Comparison of ENCODE assay signal across 10 cellular contexts in genomic region chr10:44982114-44982460, GRCh38. TPM values are rescaled to one million over a fixed set of nuclear protein-coding genes. Genes with fewer than 3 reads are reported as not detected.
DNase-seq lines count a peak whose midpoint lies in the region; ATAC-seq and TF ChIP-seq lines count a peak whose summit lies in the region.
"Had no signal": no experiment of that assay in that cellular context is flagged by ENCODE, and none has a peak within 500 bp of the region (broad histone marks: within the 10 kb centered on the region; RNA-seq: fewer than 3 reads in every experiment).

No MANE protein-coding gene starts in this region.

- peak overlapping the region; percentile 52 for H3K9ac ChIP-seq in IMR-90 (ENCODE audit: low read depth, low read length)
- no peak overlapping the region for H3K9ac ChIP-seq in duodenal mucosa (ENCODE audit: low read depth in 1 of 2, low read length in 2 of 2)

- 100% methylated on average over 3 of the region's 9 CpGs; no CpG with 5 or more reads in 1 of the 2 experiments for WGBS in IMR-90 (ENCODE audit: extremely low coverage in 2 of 2, insufficient read length in 1 of 2), 2 experiments
- WGBS in thyroid gland, 2 donors, result 81 to 97% methylated on average over 7 to 8 of the region's 9 CpGs

- DNase-seq in IMR-90 (no peak), lung microvascular endothelial cell (ENCODE audit: low read depth in 2 of 2) (peak; percentile 90 to 93), thyroid gland (peak; percentile 25 to 33), LoVo (ENCODE audit: low spot score) (no peak), NCI-H1436 (lab: John Stamatoyannopoulos, UW) (no peak)
- DNase-seq in CD4-positive, alpha-beta memory T cell, result no peak
- no peak for DNase-seq in activated CD4-positive, alpha-beta T cell treated with anti-CD3 and anti-CD28 coated beads, Interleukin-2, amount 10 ng/mL, durations not matched to agents 7 days and 5 days
- DNase-seq: activated CD4-positive, CD25-positive, alpha-beta regulatory T cell treated with anti-CD3 and anti-CD28 coated beads, Interleukin-2, amount 50 U/mL, for 72 hours had no signal

- intact Hi-C loops in IMR-90 (cut with micrococcal nuclease), result no loop called here
- intact Hi-C loops in thyroid gland (cut with DNase I), result no loop called here
- intact Hi-C loops in CD4-positive, alpha-beta memory T cell (cut with micrococcal nuclease), result no loop called here

- H3K4me3 Mint-ChIP-seq in CD4-positive, alpha-beta memory T cell, result no peak overlapping the region
- H3K4me3 Mint-ChIP-seq in activated CD4-positive, alpha-beta T cell treated with anti-CD3 and anti-CD28 coated beads, Interleukin-2, amount 10 ng/mL, durations not matched to agents 7 days and 5 days, result no peak overlapping the region
- H3K4me3 Mint-ChIP-seq: activated naive CD4-positive, alpha-beta T cell treated with anti-CD3 and anti-CD28 coated beads, Interleukin-2, amount 50 U/mL, for 24 hours had no signal

- peak overlapping the region; percentile 88 for H2AK9ac ChIP-seq in IMR-90 (replicated peaks; ENCODE audit: low read depth, low read length, poor library complexity)

- H2BK120ac ChIP-seq in IMR-90 (ENCODE audit: low read depth, low read length), result peak overlapping the region; percentile 92

- H3K79me1 ChIP-seq in IMR-90 (ENCODE audit: low read depth in 1 of 2, low read length in 2 of 2), result peaks cover under 1 to 44% of the 10 kb centered on the region in 2 experiments; a peak in 3 of 4 replicates

- H2AFZ ChIP-seq in IMR-90 (replicated peaks; ENCODE audit: low read length, poor library complexity), result peak overlapping the region; percentile 72

- H3K36me3 ChIP-seq in IMR-90 (ENCODE audit: control insufficient read depth, insufficient read depth, low read length) (peaks cover 9% of the 10 kb centered on the region; the same call in 1 of the 2 replicates), duodenal mucosa (ENCODE audit: control insufficient read depth in 1 of 2, insufficient read depth in 2 of 2, low read length in 2 of 2) (peaks cover 10 to 41% of the 10 kb centered on the region in 2 donors), thyroid gland (peaks cover 59 to 61% of the 10 kb centered on the region in 2 donors)
- no peaks in the 10 kb centered on the region for H3K36me3 ChIP-seq in CD4-positive, alpha-beta memory T cell (ENCODE audit: insufficient read depth, low read length)

- H3K9me3 ChIP-seq in IMR-90 (ENCODE audit: control insufficient read depth, insufficient read depth, low read length), result no peaks in the 10 kb centered on the region
- no peaks in the 10 kb centered on the region for H3K9me3 ChIP-seq in duodenal mucosa (ENCODE audit: control insufficient read depth in 1 of 2, low read length in 2 of 2)
- no peaks in the 10 kb centered on the region for H3K9me3 ChIP-seq in thyroid gland
- H3K9me3 ChIP-seq in CD4-positive, alpha-beta memory T cell (ENCODE audit: control insufficient read depth in 1 of 2, low read length in 2 of 2), result no peaks in the 10 kb centered on the region

- BruUV-seq in IMR-90 (replicated peaks; lab: Mats Ljungman, UMichigan), result no TSS peak

- H3K36me3 Mint-ChIP-seq in CD4-positive, alpha-beta memory T cell, result no peaks in the 10 kb centered on the region
- H3K36me3 Mint-ChIP-seq in activated CD4-positive, alpha-beta T cell treated with anti-CD3 and anti-CD28 coated beads, Interleukin-2, amount 10 ng/mL, durations not matched to agents 7 days and 5 days (ENCODE audit: low read depth), result no peaks in the 10 kb centered on the region
- H3K36me3 Mint-ChIP-seq: activated naive CD4-positive, alpha-beta T cell treated with anti-CD3 and anti-CD28 coated beads, Interleukin-2, amount 50 U/mL, for 24 hours had no signal

- peak overlapping the region; percentile 94 for H2AK5ac ChIP-seq in IMR-90 (ENCODE audit: low read depth, low read length)

- H2BK20ac ChIP-seq in IMR-90 (ENCODE audit: low read depth, low read length), result peak overlapping the region; percentile 98

- H3K23ac ChIP-seq in IMR-90 (ENCODE audit: low read depth, low read length), result peak overlapping the region; percentile 57

- POLR2A ChIA-PET in IMR-90 (lab: Charles Lee; ENCODE audit: unreplicated experiment), result no interaction called here
- POLR2A ChIA-PET in CD4-positive, alpha-beta memory T cell (lab: Charles Lee; ENCODE audit: partially characterized antibody), result no interaction called here
- POLR2A ChIA-PET in activated CD4-positive, alpha-beta T cell treated with anti-CD3 and anti-CD28 coated beads, Interleukin-2, amount 10 ng/mL, durations not matched to agents 7 days and 5 days (lab: Charles Lee), result no interaction called here

- H3K27ac ChIP-seq in IMR-90 (ENCODE audit: insufficient read depth, low read length), result peak overlapping the region; percentile 98
- H3K27ac ChIP-seq in duodenal mucosa (ENCODE audit: low read depth, low read length), result peak overlapping the region; percentile 69
- H3K27ac ChIP-seq in thyroid gland, result peak overlapping the region; percentile 50 to 97 (median 67)
- no peak overlapping the region for H3K27ac ChIP-seq in CD4-positive, alpha-beta memory T cell (ENCODE audit: low read depth, low read length)

- peaks cover 70% of the 10 kb centered on the region for H3K4me1 ChIP-seq in IMR-90 (ENCODE audit: control insufficient read depth, insufficient read depth, low read length)
- H3K4me1 ChIP-seq in duodenal mucosa (ENCODE audit: control insufficient read depth in 1 of 2, insufficient read depth in 2 of 2, low read length in 2 of 2), result peaks cover 38 to 41% of the 10 kb centered on the region in 2 donors
- H3K4me1 ChIP-seq in thyroid gland, result peaks cover 29 to 70% of the 10 kb centered on the region in 2 donors
- H3K4me1 ChIP-seq in CD4-positive, alpha-beta memory T cell (ENCODE audit: insufficient read depth, low read length), result no peaks in the 10 kb centered on the region

- no peaks in the 10 kb centered on the region for H4K20me1 ChIP-seq in IMR-90 (ENCODE audit: insufficient read depth, low read length)

- no peak overlapping the region for H3K27ac Mint-ChIP-seq in CD4-positive, alpha-beta memory T cell
- no peak overlapping the region for H3K27ac Mint-ChIP-seq in activated CD4-positive, alpha-beta T cell treated with anti-CD3 and anti-CD28 coated beads, Interleukin-2, amount 10 ng/mL, durations not matched to agents 7 days and 5 days
- H3K27ac Mint-ChIP-seq: activated naive CD4-positive, alpha-beta T cell treated with anti-CD3 and anti-CD28 coated beads, Interleukin-2, amount 50 U/mL, for 24 hours had no signal

- peak overlapping the region; percentile 80; the same call in 2 of the 3 replicates for H2BK15ac ChIP-seq in IMR-90 (ENCODE audit: low read depth, low read length)

- H4K8ac ChIP-seq in IMR-90 (ENCODE audit: low read depth in 2 of 2, low read length in 2 of 2), result peak overlapping the region; percentile 90

- H3K4me2 ChIP-seq in IMR-90 (ENCODE audit: low read depth, low read length), result no peak overlapping the region

- no peak for TF ChIP-seq CTCF in IMR-90 (conservative IDR thresholded peaks at IDR 0.05; ENCODE audit: low read depth, low read length)
- TF ChIP-seq CTCF in thyroid gland (IDR thresholded peaks at IDR 0.05), result no peak

- in situ Hi-C loops in IMR-90 (cut with MboI; ENCODE audit: low sequenced_read_pairs), result loop anchor here (25.0 kb wide), 4 partner anchors 1030 to 1845 kb away; partner anchors contain the start of genes CSGALNACT2 and HNRNPF

- no peaks in the 10 kb centered on the region for H3K27me3 Mint-ChIP-seq in CD4-positive, alpha-beta memory T cell
- H3K27me3 Mint-ChIP-seq in activated CD4-positive, alpha-beta T cell treated with anti-CD3 and anti-CD28 coated beads, Interleukin-2, amount 10 ng/mL, durations not matched to agents 7 days and 5 days, result peaks cover 3% of the 10 kb centered on the region
- H3K27me3 Mint-ChIP-seq: activated naive CD4-positive, alpha-beta T cell treated with anti-CD3 and anti-CD28 coated beads, Interleukin-2, amount 50 U/mL, for 24 hours had no signal

- H4K91ac ChIP-seq in IMR-90 (ENCODE audit: insufficient read depth, low read depth, low read length), result peak overlapping the region; percentile 97

- TF ChIP-seq RAD21 in IMR-90 (IDR thresholded peaks at IDR 0.05; ENCODE audit: low read length), result no peak

- H4K5ac ChIP-seq in IMR-90 (ENCODE audit: low read depth, low read length), result peak overlapping the region; percentile 96

- no peak overlapping the region for H3K56ac ChIP-seq in IMR-90 (ENCODE audit: extremely low read depth, insufficient read depth, low read length)

- dilution Hi-C loops in IMR-90 (cut with HindIII; ENCODE audit: low sequenced_read_pairs, unreplicated experiment), result no loop called here

- peaks cover 51% of the 10 kb centered on the region for H3K9me1 ChIP-seq in IMR-90 (ENCODE audit: insufficient read depth, low read length)

- H3K27me3 ChIP-seq in IMR-90 (ENCODE audit: control insufficient read depth, insufficient read depth, low read length) (no peaks in the 10 kb centered on the region), duodenal mucosa (ENCODE audit: control insufficient read depth in 1 of 2, insufficient read depth in 2 of 2, low read length in 2 of 2) (no peaks in the 10 kb centered on the region), thyroid gland (no peaks in the 10 kb centered on the region)
- H3K27me3 ChIP-seq in CD4-positive, alpha-beta memory T cell (ENCODE audit: insufficient read depth, low read length), result no peaks in the 10 kb centered on the region

- peak overlapping the region; percentile 73 for H3K14ac ChIP-seq in IMR-90 (replicated peaks; ENCODE audit: low read depth, low read length)

- H3K4me1 Mint-ChIP-seq in CD4-positive, alpha-beta memory T cell, result no peaks in the 10 kb centered on the region
- peaks cover 6% of the 10 kb centered on the region for H3K4me1 Mint-ChIP-seq in activated CD4-positive, alpha-beta T cell treated with anti-CD3 and anti-CD28 coated beads, Interleukin-2, amount 10 ng/mL, durations not matched to agents 7 days and 5 days
- H3K4me1 Mint-ChIP-seq: activated naive CD4-positive, alpha-beta T cell treated with anti-CD3 and anti-CD28 coated beads, Interleukin-2, amount 50 U/mL, for 24 hours had no signal

- peak overlapping the region; percentile 87 for H3K4ac ChIP-seq in IMR-90 (ENCODE audit: low read depth, low read length)

- ATAC-seq in IMR-90 (ENCODE audit: low read depth), result no peak

- H3K18ac ChIP-seq in IMR-90 (ENCODE audit: low read depth, low read length), result peak overlapping the region; percentile 94

- TF ChIP-seq POLR2A in IMR-90 (IDR thresholded peaks at IDR 0.05; ENCODE audit: low read depth, low read length) (no peak), thyroid gland (IDR thresholded peaks at IDR 0.05) (peak in 1 of 2 donors; percentile 7)

- peak overlapping the region; percentile 97 for H2BK5ac ChIP-seq in IMR-90 (ENCODE audit: low read depth, low read length, poor library complexity, severe bottlenecking)

- CTCF ChIA-PET in IMR-90 (lab: Yijun Ruan, JAX), result no interaction called here
- CTCF ChIA-PET in CD4-positive, alpha-beta memory T cell (lab: Charles Lee; ENCODE audit: partially characterized antibody), result interaction anchor here (0.6 kb wide), 1 partner anchor 14 kb away, joined by 3 read pairs; no protein-coding TSS in a partner anchor
- CTCF ChIA-PET in activated CD4-positive, alpha-beta T cell treated with anti-CD3 and anti-CD28 coated beads, Interleukin-2, amount 10 ng/mL, durations not matched to agents 7 days and 5 days (lab: Charles Lee), result interaction anchor here (1.1 kb wide), 1 partner anchor 21 kb away, joined by 3 read pairs; no protein-coding TSS in a partner anchor

- no peaks in the 10 kb centered on the region for H3K9me3 Mint-ChIP-seq in CD4-positive, alpha-beta memory T cell
- no peaks in the 10 kb centered on the region for H3K9me3 Mint-ChIP-seq in activated CD4-positive, alpha-beta T cell treated with anti-CD3 and anti-CD28 coated beads, Interleukin-2, amount 10 ng/mL, durations not matched to agents 7 days and 5 days
- H3K9me3 Mint-ChIP-seq: activated naive CD4-positive, alpha-beta T cell treated with anti-CD3 and anti-CD28 coated beads, Interleukin-2, amount 50 U/mL, for 24 hours had no signal

- no peak overlapping the region for H3K4me3 ChIP-seq in IMR-90 (ENCODE audit: insufficient read depth, low read depth, low read length)
- no peak overlapping the region for H3K4me3 ChIP-seq in duodenal mucosa (ENCODE audit: low read depth in 1 of 2, low read length in 2 of 2)
- H3K4me3 ChIP-seq in thyroid gland (replicated peaks in 1 of 3), result no peak overlapping the region
- no peak overlapping the region for H3K4me3 ChIP-seq in CD4-positive, alpha-beta memory T cell (ENCODE audit: low read length in 2 of 2)

RNA-seq across cellular contexts. Expression of gene DEPP1, which starts 3.5 kb away (rescaled TPM):
- 11.7 and 13.6 TPM in 2 replicates for total RNA-seq in IMR-90 (2012; rRNA removed)
- 19.7 and 30.0 TPM in 2 replicates for polyA plus RNA-seq in IMR-90 (2012; rRNA removed)
- 16.4 and 30.1 TPM in 2 replicates for polyA plus RNA-seq in IMR-90 (2012; cell fraction: cytosol; rRNA removed)
- polyA plus RNA-seq in IMR-90 (2012; cell fraction: nucleus; rRNA removed; ENCODE audit: low replicate concordance), result 18.4 and 24.2 TPM in 2 replicates
- 164 and 225 TPM in 2 replicates for total RNA-seq in lung microvascular endothelial cell
- 100 to 1,000 TPM in 2 of 4 donors, 10 to 100 TPM in 2; 45.1 to 518 (median 182) TPM for total RNA-seq in thyroid gland
- total RNA-seq in CD4-positive, alpha-beta memory T cell, result not detected
- not detected for polyA plus RNA-seq in CD4-positive, alpha-beta memory T cell
- total RNA-seq in activated CD4-positive, alpha-beta T cell treated with anti-CD3 and anti-CD28 coated beads, Interleukin-2, amount 10 ng/mL, durations not matched to agents 7 days and 5 days, result under 1 TPM; 0.22 to 0.33 TPM

RNA-seq across cellular contexts. Expression of gene ZNF22, which starts 18.6 kb away (rescaled TPM):
- total RNA-seq in IMR-90 (2012; rRNA removed) (12.4 and 18.6 TPM in 2 replicates), lung microvascular endothelial cell (30.1 and 39.3 TPM in 2 replicates), thyroid gland (10 to 100 TPM; 28.5 to 40.3 (median 33.1) TPM)
- 8.4 and 10.6 TPM in 2 replicates for polyA plus RNA-seq in IMR-90 (2012; rRNA removed)
- polyA plus RNA-seq in IMR-90 (2012; cell fraction: cytosol; rRNA removed), result 1.7 and 2.4 TPM in 2 replicates
- polyA plus RNA-seq in IMR-90 (2012; cell fraction: nucleus; rRNA removed; ENCODE audit: low replicate concordance), result 0.39 and 4.0 TPM in 2 replicates
- 10 to 100 TPM; 26.9 to 27.1 TPM for total RNA-seq in CD4-positive, alpha-beta memory T cell
- 10 to 100 TPM; 34.5 to 40.6 TPM for polyA plus RNA-seq in CD4-positive, alpha-beta memory T cell
- total RNA-seq in activated CD4-positive, alpha-beta T cell treated with anti-CD3 and anti-CD28 coated beads, Interleukin-2, amount 10 ng/mL, durations not matched to agents 7 days and 5 days, result 10 to 100 TPM; 26.9 to 29.7 TPM

RNA-seq across cellular contexts. Expression of gene RASSF4, which starts 22.5 kb away (rescaled TPM):
- 5.9 and 6.1 TPM in 2 replicates for total RNA-seq in IMR-90 (2012; rRNA removed)
- 8.6 and 10.1 TPM in 2 replicates for polyA plus RNA-seq in IMR-90 (2012; rRNA removed)
- 4.5 and 6.1 TPM in 2 replicates for polyA plus RNA-seq in IMR-90 (2012; cell fraction: cytosol; rRNA removed)
- polyA plus RNA-seq in IMR-90 (2012; cell fraction: nucleus; rRNA removed; ENCODE audit: low replicate concordance), result 46.1 and 53.0 TPM in 2 replicates
- total RNA-seq in lung microvascular endothelial cell, result 6.1 and 14.1 TPM in 2 replicates
- 100 to 1,000 TPM; 175 to 226 (median 203) TPM for total RNA-seq in thyroid gland
- 1 to 10 TPM; 1.6 to 1.8 TPM for total RNA-seq in CD4-positive, alpha-beta memory T cell
- under 1 TPM; 0.08 to 0.21 TPM for polyA plus RNA-seq in CD4-positive, alpha-beta memory T cell
- under 1 TPM; 0.42 to 0.52 TPM for total RNA-seq in activated CD4-positive, alpha-beta T cell treated with anti-CD3 and anti-CD28 coated beads, Interleukin-2, amount 10 ng/mL, durations not matched to agents 7 days and 5 days

Comparison
In these comparisons a context has a peak if more than half of its experiments do, and no peak if none do; other contexts are left out.
1. DNase-seq: peak in lung microvascular endothelial cell (2 of 2) and thyroid gland (2 of 2); none in IMR-90 (single experiment), LoVo (single experiment), CD4-positive, alpha-beta memory T cell (0 of 5), activated CD4-positive, alpha-beta T cell treated with anti-CD3 and anti-CD28 coated beads, Interleukin-2, amount 10 ng/mL, durations not matched to agents 7 days and 5 days (single experiment) and NCI-H1436 (single experiment).
2. RNA of gene RASSF4, which starts 22.5 kb away (total RNA-seq): 175 to 226 TPM in thyroid gland; 6.1 to 14.1 TPM in lung microvascular endothelial cell, 5.9 to 6.1 TPM in IMR-90, 1.6 to 1.8 TPM in CD4-positive, alpha-beta memory T cell and 0.42 to 0.52 TPM in activated CD4-positive, alpha-beta T cell treated with anti-CD3 and anti-CD28 coated beads, Interleukin-2, amount 10 ng/mL, durations not matched to agents 7 days and 5 days; every median in the first group is over 10 times any median in the second.